Comparison of ENCODE assay signal across 1 cellular context in genomic region chr17:40832840-40833239, GRCh38.
TF ChIP-seq lines count a peak whose summit lies in the region.

No MANE protein-coding gene starts in this region.

TF ChIP-seq in HepG2, 621 proteins besides CTCF, POLR2A, EP300 and RAD21:
- TF ChIP-seq RAD51 (IDR thresholded peaks at IDR 0.05; ENCODE audit: borderline replicate concordance) (no peak), CREM (IDR thresholded peaks at IDR 0.05) (no peak), CREM (CRISPR knock-in tag; IDR thresholded peaks at IDR 0.05) (no peak), RBAK (CRISPR knock-in tag; IDR thresholded peaks at IDR 0.05) (no peak), ZNF180 (CRISPR knock-in tag; IDR thresholded peaks at IDR 0.05; ENCODE audit: borderline replicate concordance, low read depth) (no peak), ZNF33B (CRISPR knock-in tag; IDR thresholded peaks at IDR 0.05) (no peak), ZNF160 (CRISPR knock-in tag; IDR thresholded peaks at IDR 0.05) (no peak), IKZF4 (CRISPR knock-in tag; IDR thresholded peaks at IDR 0.05; ENCODE audit: borderline replicate concordance, low read depth, not compliant biosample characterization) (no peak), RCOR2 (CRISPR knock-in tag; IDR thresholded peaks at IDR 0.05) (no peak), SUZ12 (IDR thresholded peaks at IDR 0.05; ENCODE audit: low read depth, low read length) (no peak), GABPA (IDR thresholded peaks at IDR 0.05; ENCODE audit: low read depth, low read length) (no peak), GABPA (CRISPR knock-in tag; IDR thresholded peaks at IDR 0.05; ENCODE audit: low read depth) (no peak), KAT8 (CRISPR knock-in tag; IDR thresholded peaks at IDR 0.05) (no peak), AHR (CRISPR knock-in tag; IDR thresholded peaks at IDR 0.05) (no peak)
- TF ChIP-seq, protein P1, sequence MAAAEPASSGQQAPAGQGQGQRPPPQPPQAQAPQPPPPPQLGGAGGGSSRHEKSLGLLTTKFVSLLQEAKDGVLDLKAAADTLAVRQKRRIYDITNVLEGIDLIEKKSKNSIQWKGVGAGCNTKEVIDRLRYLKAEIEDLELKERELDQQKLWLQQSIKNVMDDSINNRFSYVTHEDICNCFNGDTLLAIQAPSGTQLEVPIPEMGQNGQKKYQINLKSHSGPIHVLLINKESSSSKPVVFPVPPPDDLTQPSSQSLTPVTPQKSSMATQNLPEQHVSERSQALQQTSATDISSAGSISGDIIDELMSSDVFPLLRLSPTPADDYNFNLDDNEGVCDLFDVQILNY (CRISPR knock-in tag; conservative IDR thresholded peaks at IDR 0.05) = no peak
- TF ChIP-seq, protein P2, sequence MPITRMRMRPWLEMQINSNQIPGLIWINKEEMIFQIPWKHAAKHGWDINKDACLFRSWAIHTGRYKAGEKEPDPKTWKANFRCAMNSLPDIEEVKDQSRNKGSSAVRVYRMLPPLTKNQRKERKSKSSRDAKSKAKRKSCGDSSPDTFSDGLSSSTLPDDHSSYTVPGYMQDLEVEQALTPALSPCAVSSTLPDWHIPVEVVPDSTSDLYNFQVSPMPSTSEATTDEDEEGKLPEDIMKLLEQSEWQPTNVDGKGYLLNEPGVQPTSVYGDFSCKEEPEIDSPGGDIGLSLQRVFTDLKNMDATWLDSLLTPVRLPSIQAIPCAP (CRISPR knock-in tag; IDR thresholded peaks at IDR 0.05; ENCODE audit: low read depth) = no peak
